Comparison of ENCODE assay signal across 8 cellular contexts in the genomic region with DNA sequence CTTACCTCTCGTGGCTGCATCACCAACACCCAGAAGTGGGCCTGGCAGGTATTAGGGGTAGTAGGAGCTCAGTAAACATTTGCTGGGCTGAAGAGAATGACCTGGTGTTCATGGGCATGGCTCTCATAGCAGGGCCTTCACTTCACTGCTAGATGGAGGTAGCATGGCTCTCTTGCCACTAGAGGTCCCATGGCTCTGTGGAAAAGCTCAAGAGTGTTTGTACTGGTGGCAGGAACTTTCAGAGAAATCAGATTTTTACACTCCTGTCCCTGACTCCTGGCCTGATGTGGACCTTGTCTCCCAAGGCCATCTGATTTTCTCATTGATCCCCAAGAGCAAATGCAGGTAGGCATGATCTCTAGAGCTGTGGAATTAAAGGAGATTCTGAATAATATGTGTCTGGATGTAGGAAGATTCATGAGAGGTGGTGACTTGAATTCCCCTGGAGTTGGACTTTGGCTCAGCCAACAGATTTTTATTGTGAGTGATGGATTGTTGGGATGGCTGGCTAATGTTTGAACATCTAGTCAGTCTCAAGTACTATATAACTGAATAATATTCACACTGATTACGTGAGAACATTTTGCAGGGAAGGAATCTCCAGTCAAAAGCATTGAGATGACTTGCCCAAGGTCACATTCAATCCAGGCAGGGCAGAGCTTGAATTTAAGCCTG. TPM values are rescaled to one million over a fixed set of nuclear protein-coding genes. Genes with fewer than 3 reads are reported as not detected.
DNase-seq lines count a peak whose midpoint lies in the region; ATAC-seq and TF ChIP-seq lines count a peak whose summit lies in the region.

No MANE protein-coding gene starts in this region.

- WGBS in SK-N-SH (ENCODE audit: low lambda C conversion rate): 94% methylated on average over 2 of the region's 2 CpGs
- 68% methylated on average over 2 of the region's 2 CpGs for WGBS in esophagus muscularis mucosa
- WGBS in sigmoid colon, 2 donors: 15 to 67% methylated on average over 2 of the region's 2 CpGs

- no peak for TF ChIP-seq EP300 in SK-N-SH (IDR thresholded peaks at IDR 0.05; ENCODE audit: borderline replicate concordance in 1 of 2, low read depth in 1 of 2, low read length in 1 of 2)
- TF ChIP-seq EP300 in esophagus muscularis mucosa (IDR thresholded peaks at IDR 0.05): no peak
- no peak for TF ChIP-seq EP300 in sigmoid colon (IDR thresholded peaks at IDR 0.05)

- peak; percentile 51 for TF ChIP-seq RAD21 in SK-N-SH (IDR thresholded peaks at IDR 0.05; ENCODE audit: low read length)

- H3F3A ChIP-seq in SK-N-SH (replicated peaks; ENCODE audit: insufficient read depth): peaks cover 25% of the 10 kb centered on the region

- TF ChIP-seq CTCF in GM20000 (IDR thresholded peaks at IDR 0.05; ENCODE audit: extremely low read depth, missing control alignments): no peak
- TF ChIP-seq CTCF in SK-N-SH (IDR thresholded peaks at IDR 0.05): peak; percentile 60
- peak in 2 of 3 experiments; percentile 21 to 49 for TF ChIP-seq CTCF in esophagus muscularis mucosa (IDR thresholded peaks at IDR 0.05)
- TF ChIP-seq CTCF in sigmoid colon (IDR thresholded peaks at IDR 0.05): peak in 3 of 4 experiments; percentile 14 to 26 (median 15)

- H3K9ac ChIP-seq in SK-N-SH: no peak overlapping the region

- H3K27ac ChIP-seq in SK-N-SH (ENCODE audit: low read depth in 2 of 2, low read length in 1 of 2) (no peak overlapping the region), esophagus muscularis mucosa (replicated peaks in 1 of 4) (no peak overlapping the region), sigmoid colon (no peak overlapping the region)

- intact Hi-C loops in esophagus muscularis mucosa (cut with DNase I): no loop called here
- intact Hi-C loops in sigmoid colon (cut with DNase I): no loop called here

- H4K20me1 ChIP-seq in SK-N-SH (ENCODE audit: insufficient read depth): peaks cover 50% of the 10 kb centered on the region

- H3K4me2 ChIP-seq in SK-N-SH: no peak overlapping the region

- H3K36me3 ChIP-seq in SK-N-SH (replicated peaks in 1 of 2; ENCODE audit: control insufficient read depth in 1 of 2, insufficient read depth in 2 of 2, low read length in 1 of 2) (peaks cover 26 to 36% of the 10 kb centered on the region in 2 experiments), esophagus muscularis mucosa (peaks cover 26 to 56% (median 49%) of the 10 kb centered on the region in 4 donors), sigmoid colon (peaks cover 16 to 51% (median 30%) of the 10 kb centered on the region in 4 donors)

- CTCF ChIA-PET in SK-N-SH (lab: Yijun Ruan, JAX): interaction anchor here (0.6 to 1.4 kb wide), 7 partner anchors 13 to 161 kb away, joined by 3 to 6 read pairs (median 3); a partner anchor contains a TSS

- H3K4me3 ChIP-seq in SK-N-SH (ENCODE audit: low read depth in 2 of 2, low read length in 1 of 2): no peak overlapping the region
- H3K4me3 ChIP-seq in esophagus muscularis mucosa: no peak overlapping the region
- H3K4me3 ChIP-seq in sigmoid colon: no peak overlapping the region

- H2AFZ ChIP-seq in SK-N-SH (ENCODE audit: low read depth): no peak overlapping the region

- TF ChIP-seq POLR2A in esophagus muscularis mucosa (IDR thresholded peaks at IDR 0.05; ENCODE audit: low read depth) (no peak), sigmoid colon (IDR thresholded peaks at IDR 0.05) (no peak)

- H3K27me3 ChIP-seq in SK-N-SH (ENCODE audit: insufficient read depth): no peaks in the 10 kb centered on the region
- no peaks in the 10 kb centered on the region for H3K27me3 ChIP-seq in esophagus muscularis mucosa
- H3K27me3 ChIP-seq in sigmoid colon: no peaks in the 10 kb centered on the region

- no peaks in the 10 kb centered on the region for H3K9me2 ChIP-seq in SK-N-SH

- H3K9me3 ChIP-seq in SK-N-SH (no peaks in the 10 kb centered on the region), esophagus muscularis mucosa (no peaks in the 10 kb centered on the region), sigmoid colon (no peaks in the 10 kb centered on the region)

- H3K79me2 ChIP-seq in SK-N-SH (ENCODE audit: insufficient read depth): peaks cover 66% of the 10 kb centered on the region

- DNase-seq in CD1c-positive myeloid dendritic cell (ENCODE audit: extremely low spot score): peak; percentile 13
- DNase-seq in GM20000 (ENCODE audit: low spot score): peak; percentile 64
- peak; percentile 57 for DNase-seq in SK-N-SH
- DNase-seq in esophagus muscularis mucosa (ENCODE audit: extremely low spot score): no peak
- no peak for DNase-seq in sigmoid colon
- no peak for DNase-seq in putamen (ENCODE audit: low spot score)

- ATAC-seq in GM21381 (IDR thresholded peaks at IDR 0.05; ENCODE audit: unreplicated experiment): no peak
- ATAC-seq in GM18867 (IDR thresholded peaks at IDR 0.05; ENCODE audit: unreplicated experiment): no peak

- POLR2A ChIA-PET in SK-N-SH (lab: Yijun Ruan, JAX): interaction anchor here (1.4 kb wide), 1 partner anchor 12 kb away, joined by 3 read pairs; a partner anchor contains a TSS

- peaks cover 7 to 11% of the 10 kb centered on the region in 2 experiments; a peak in 2 of 4 replicates for H3K4me1 ChIP-seq in SK-N-SH (ENCODE audit: control insufficient read depth in 1 of 2, insufficient read depth in 2 of 2, low read depth in 1 of 2, low read length in 1 of 2)
- peaks cover 14 to 27% (median 20%) of the 10 kb centered on the region in 4 donors for H3K4me1 ChIP-seq in esophagus muscularis mucosa
- peaks cover 0 to 15% (median 11%) of the 10 kb centered on the region in 4 donors for H3K4me1 ChIP-seq in sigmoid colon

TF ChIP-seq in SK-N-SH, 30 proteins besides CTCF, POLR2A, EP300 and RAD21:
- TF ChIP-seq, protein P1, sequence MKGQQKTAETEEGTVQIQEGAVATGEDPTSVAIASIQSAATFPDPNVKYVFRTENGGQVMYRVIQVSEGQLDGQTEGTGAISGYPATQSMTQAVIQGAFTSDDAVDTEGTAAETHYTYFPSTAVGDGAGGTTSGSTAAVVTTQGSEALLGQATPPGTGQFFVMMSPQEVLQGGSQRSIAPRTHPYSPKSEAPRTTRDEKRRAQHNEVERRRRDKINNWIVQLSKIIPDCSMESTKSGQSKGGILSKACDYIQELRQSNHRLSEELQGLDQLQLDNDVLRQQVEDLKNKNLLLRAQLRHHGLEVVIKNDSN (IDR thresholded peaks at IDR 0.05; ENCODE audit: borderline replicate concordance, low read depth): no peak
- TF ChIP-seq, protein P2, sequence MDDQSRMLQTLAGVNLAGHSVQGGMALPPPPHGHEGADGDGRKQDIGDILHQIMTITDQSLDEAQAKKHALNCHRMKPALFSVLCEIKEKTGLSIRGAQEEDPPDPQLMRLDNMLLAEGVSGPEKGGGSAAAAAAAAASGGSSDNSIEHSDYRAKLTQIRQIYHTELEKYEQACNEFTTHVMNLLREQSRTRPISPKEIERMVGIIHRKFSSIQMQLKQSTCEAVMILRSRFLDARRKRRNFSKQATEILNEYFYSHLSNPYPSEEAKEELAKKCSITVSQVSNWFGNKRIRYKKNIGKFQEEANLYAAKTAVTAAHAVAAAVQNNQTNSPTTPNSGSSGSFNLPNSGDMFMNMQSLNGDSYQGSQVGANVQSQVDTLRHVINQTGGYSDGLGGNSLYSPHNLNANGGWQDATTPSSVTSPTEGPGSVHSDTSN (IDR thresholded peaks at IDR 0.05): no peak
- TF ChIP-seq RXRA (IDR thresholded peaks at IDR 0.05; ENCODE audit: borderline replicate concordance, low read depth) (no peak), NFIC (IDR thresholded peaks at IDR 0.05; ENCODE audit: borderline replicate concordance) (no peak), GABPA (IDR thresholded peaks at IDR 0.05; ENCODE audit: low read depth) (no peak), FOSL2 (IDR thresholded peaks at IDR 0.05; ENCODE audit: borderline replicate concordance, low read depth) (no peak), SMC3 (IDR thresholded peaks at IDR 0.05; ENCODE audit: low read depth, low read length) (0 out of 2 replicates have a peak, but pooled peaks have one; percentile 17)
- TF ChIP-seq, protein P3, sequence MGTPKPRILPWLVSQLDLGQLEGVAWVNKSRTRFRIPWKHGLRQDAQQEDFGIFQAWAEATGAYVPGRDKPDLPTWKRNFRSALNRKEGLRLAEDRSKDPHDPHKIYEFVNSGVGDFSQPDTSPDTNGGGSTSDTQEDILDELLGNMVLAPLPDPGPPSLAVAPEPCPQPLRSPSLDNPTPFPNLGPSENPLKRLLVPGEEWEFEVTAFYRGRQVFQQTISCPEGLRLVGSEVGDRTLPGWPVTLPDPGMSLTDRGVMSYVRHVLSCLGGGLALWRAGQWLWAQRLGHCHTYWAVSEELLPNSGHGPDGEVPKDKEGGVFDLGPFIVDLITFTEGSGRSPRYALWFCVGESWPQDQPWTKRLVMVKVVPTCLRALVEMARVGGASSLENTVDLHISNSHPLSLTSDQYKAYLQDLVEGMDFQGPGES (IDR thresholded peaks at IDR 0.05; ENCODE audit: low read depth, low read length): no peak
- TF ChIP-seq, protein P4, sequence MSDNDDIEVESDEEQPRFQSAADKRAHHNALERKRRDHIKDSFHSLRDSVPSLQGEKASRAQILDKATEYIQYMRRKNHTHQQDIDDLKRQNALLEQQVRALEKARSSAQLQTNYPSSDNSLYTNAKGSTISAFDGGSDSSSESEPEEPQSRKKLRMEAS (IDR thresholded peaks at IDR 0.05; ENCODE audit: low read depth): no peak
TF ChIP-seq in SK-N-SH: peak in this region for 1.

RNA-seq across cellular contexts. Expression of a gene that starts 5.8 kb away (rescaled TPM):
- polyA plus RNA-seq in SK-N-SH (2012; rRNA removed): 6.9 and 8.5 TPM in 2 replicates
- polyA plus RNA-seq in SK-N-SH (2012; cell fraction: cytosol; rRNA removed): 2.4 and 4.9 TPM in 2 replicates
- polyA plus RNA-seq in SK-N-SH (2012; cell fraction: nucleus; rRNA removed): 6.9 and 7.4 TPM in 2 replicates
- total RNA-seq in esophagus muscularis mucosa: 10 to 100 TPM; 15.0 to 28.4 (median 21.7) TPM
- total RNA-seq in sigmoid colon: 10 to 100 TPM; 12.5 to 14.6 (median 13.1) TPM
- 1 to 10 TPM; 3.0 to 9.3 (median 5.5) TPM for polyA plus RNA-seq in sigmoid colon

RNA-seq across cellular contexts. Expression of a gene that starts 11.7 kb away (rescaled TPM):
- 0.71 and 2.4 TPM in 2 replicates for polyA plus RNA-seq in SK-N-SH (2012; rRNA removed)
- 0.85 and 1.7 TPM in 2 replicates for polyA plus RNA-seq in SK-N-SH (2012; cell fraction: cytosol; rRNA removed)
- polyA plus RNA-seq in SK-N-SH (2012; cell fraction: nucleus; rRNA removed): 3.7 and 4.4 TPM in 2 replicates
- total RNA-seq in esophagus muscularis mucosa: 10 to 100 TPM in 2 of 4 donors, 1 to 10 TPM in 2; 8.6 to 27.6 (median 13.8) TPM
- total RNA-seq in sigmoid colon: 10 to 100 TPM in 3 of 4 donors, 1 to 10 TPM in 1; 8.4 to 23.3 (median 13.3) TPM
- 1 to 10 TPM in 1 of 3 donors, under 1 TPM in 1, not detected in 1; under 0.01 to 2.7 TPM for polyA plus RNA-seq in sigmoid colon

RNA-seq across cellular contexts. Expression of a gene that starts 50.5 kb away (rescaled TPM):
- polyA plus RNA-seq in SK-N-SH (2012; rRNA removed) (0.15 and 0.49 TPM in 2 replicates), sigmoid colon (10 to 100 TPM in 1 of 3 donors, 1 to 10 TPM in 1, under 1 TPM in 1; 0.60 to 19.0 (median 1.6) TPM)
- polyA plus RNA-seq in SK-N-SH (2012; cell fraction: cytosol; rRNA removed): 0.18 and 0.29 TPM in 2 replicates
- polyA plus RNA-seq in SK-N-SH (2012; cell fraction: nucleus; rRNA removed): 0.89 and 0.94 TPM in 2 replicates
- total RNA-seq in esophagus muscularis mucosa (1 to 10 TPM in 3 of 4 donors, under 1 TPM in 1; 0.52 to 2.5 (median 1.5) TPM), sigmoid colon (1 to 10 TPM; 1.2 to 3.0 (median 2.5) TPM)

Comparison
In these comparisons a context has a peak if more than half of its experiments do, and no peak if none do; other contexts are left out.
1. DNase-seq: peak in CD1c-positive myeloid dendritic cell (single experiment), GM20000 (single experiment) and SK-N-SH (single experiment); none in esophagus muscularis mucosa (single experiment), sigmoid colon (single experiment) and putamen (single experiment).